In genomic region chr3:30548605-30549004, GRCh38 we compare ENCODE assay signal across 9 cellular contexts. TPM values are rescaled to one million over a fixed set of nuclear protein-coding genes. Genes with fewer than 3 reads are reported as not detected.
DNase-seq lines count a peak whose midpoint lies in the region; ATAC-seq, FAIRE-seq and TF ChIP-seq lines count a peak whose summit lies in the region.
"Had no signal": no experiment of that assay in that cellular context is flagged by ENCODE, and none has a peak within 500 bp of the region (broad histone marks: within the 10 kb centered on the region; RNA-seq: fewer than 3 reads in every experiment).

No MANE protein-coding gene starts in this region.

- no peaks in the 10 kb centered on the region for H3F3A ChIP-seq in MM.1S (ENCODE audit: insufficient read depth, low read length)

- no peak for TF ChIP-seq POLR2A in uterus (IDR thresholded peaks at IDR 0.05)

- H3K9me2 ChIP-seq in MM.1S (replicated peaks; ENCODE audit: insufficient read depth, low read length), result no peaks in the 10 kb centered on the region

- H3K4me3 ChIP-seq in keratinocyte (ENCODE audit: control insufficient read depth in 2 of 3, extremely low read depth in 1 of 3, insufficient read depth in 2 of 3, low read depth in 1 of 3, low read length in 3 of 3), result no peak overlapping the region
- no peak overlapping the region for H3K4me3 ChIP-seq in MM.1S (ENCODE audit: low read length)
- H3K4me3 ChIP-seq in uterus, result no peak overlapping the region

- no peaks in the 10 kb centered on the region for H3K9me3 ChIP-seq in keratinocyte (ENCODE audit: control insufficient read depth, low read depth, low read length)
- no peaks in the 10 kb centered on the region for H3K9me3 ChIP-seq in MM.1S (replicated peaks; ENCODE audit: insufficient read depth, low read length)
- no peaks in the 10 kb centered on the region for H3K9me3 ChIP-seq in uterus

- H3K9ac ChIP-seq in keratinocyte (ENCODE audit: control insufficient read depth, extremely low read depth, insufficient read depth, low read length) (no peak overlapping the region), MM.1S (ENCODE audit: low read length) (no peak overlapping the region)

- H3K4me1 ChIP-seq in keratinocyte (ENCODE audit: control insufficient read depth, extremely low read depth, insufficient read depth, low read length) (peaks cover 26% of the 10 kb centered on the region), MM.1S (ENCODE audit: low read length) (peaks cover 10% of the 10 kb centered on the region), uterus (no peaks in the 10 kb centered on the region)

- TF ChIP-seq CTCF in keratinocyte (optimal IDR thresholded peaks at IDR 0.05 in 1 of 3, IDR thresholded peaks at IDR 0.05 in 1 of 3, conservative IDR thresholded peaks at IDR 0.05 in 1 of 3; ENCODE audit: extremely low read depth in 1 of 3, insufficient read depth in 2 of 3, low read length in 3 of 3) (no peak), MM.1S (IDR thresholded peaks at IDR 0.05; ENCODE audit: low read length) (no peak), uterus (IDR thresholded peaks at IDR 0.05) (no peak)

- DNase-seq in CMK (ENCODE audit: low read depth) (peak; percentile 35), keratinocyte (ENCODE audit: low read depth, low spot score) (no peak), MM.1S (no peak), uterus (no peak), ecto neural progenitor cell (ENCODE audit: low spot score) (no peak)
- no peak for DNase-seq in activated CD8-positive, alpha-beta memory T cell treated with anti-CD3 and anti-CD28 coated beads, Interleukin-2, amount 10 ng/mL, durations not matched to agents 7 days and 5 days
- DNase-seq: NCI-H510A had no signal

- ATAC-seq in HG02884 (IDR thresholded peaks at IDR 0.05; ENCODE audit: unreplicated experiment) (peak; percentile 64), GM18907 (IDR thresholded peaks at IDR 0.05; ENCODE audit: unreplicated experiment) (no peak)
- peak; percentile 58 for ATAC-seq in activated CD8-positive, alpha-beta memory T cell treated with anti-CD3 and anti-CD28 coated beads, Interleukin-2, amount 10 ng/mL, durations not matched to agents 7 days and 5 days

- H3K27me3 Mint-ChIP-seq in activated CD8-positive, alpha-beta memory T cell treated with anti-CD3 and anti-CD28 coated beads, Interleukin-2, amount 10 ng/mL, durations not matched to agents 7 days and 5 days, result no peaks in the 10 kb centered on the region

- no peaks in the 10 kb centered on the region for H3K36me3 ChIP-seq in keratinocyte (ENCODE audit: control insufficient read depth in 2 of 2, extremely low read depth in 1 of 2, insufficient read depth in 2 of 2, low read length in 2 of 2)
- H3K36me3 ChIP-seq in MM.1S (replicated peaks; ENCODE audit: insufficient read depth, low read length), result no peaks in the 10 kb centered on the region
- no peaks in the 10 kb centered on the region for H3K36me3 ChIP-seq in uterus

- dilution Hi-C loops in keratinocyte (cut with MboI; ENCODE audit: extremely low pct_ligation_motif_present, low sequenced_read_pairs), result no loop called here

- H3K4me3 Mint-ChIP-seq in activated CD8-positive, alpha-beta memory T cell treated with anti-CD3 and anti-CD28 coated beads, Interleukin-2, amount 10 ng/mL, durations not matched to agents 7 days and 5 days, result no peak overlapping the region

- H3K9me1 ChIP-seq in keratinocyte (ENCODE audit: control insufficient read depth, extremely low read depth, insufficient read depth, low read length), result no peaks in the 10 kb centered on the region

- H3K79me2 ChIP-seq in keratinocyte (ENCODE audit: control insufficient read depth, insufficient read depth, low read length), result no peaks in the 10 kb centered on the region
- H3K79me2 ChIP-seq in MM.1S (ENCODE audit: low read length), result no peaks in the 10 kb centered on the region

- no peak overlapping the region for H3K4me2 ChIP-seq in keratinocyte (ENCODE audit: control insufficient read depth, extremely low read depth, insufficient read depth, low read depth, low read length)
- H3K4me2 ChIP-seq in MM.1S (ENCODE audit: low read depth, low read length), result no peak overlapping the region

- H3K36me3 Mint-ChIP-seq in activated CD8-positive, alpha-beta memory T cell treated with anti-CD3 and anti-CD28 coated beads, Interleukin-2, amount 10 ng/mL, durations not matched to agents 7 days and 5 days, result no peaks in the 10 kb centered on the region

- CTCF ChIA-PET in activated CD8-positive, alpha-beta memory T cell treated with anti-CD3 and anti-CD28 coated beads, Interleukin-2, amount 10 ng/mL, durations not matched to agents 7 days and 5 days (lab: Charles Lee), result no interaction called here

- H3K27me3 ChIP-seq in keratinocyte (ENCODE audit: control insufficient read depth, extremely low read depth, insufficient read depth, low read length), result no peaks in the 10 kb centered on the region
- no peaks in the 10 kb centered on the region for H3K27me3 ChIP-seq in MM.1S (replicated peaks; ENCODE audit: insufficient read depth, low read length)
- H3K27me3 ChIP-seq in uterus, result no peaks in the 10 kb centered on the region

- peak overlapping the region; percentile 17 for H3K27ac ChIP-seq in keratinocyte (ENCODE audit: control insufficient read depth, insufficient read depth, low read length)
- H3K27ac ChIP-seq in MM.1S (ENCODE audit: low read length), result no peak overlapping the region
- no peak overlapping the region for H3K27ac ChIP-seq in uterus

- H2AFZ ChIP-seq in keratinocyte (ENCODE audit: control insufficient read depth, low read length) (no peak overlapping the region), MM.1S (ENCODE audit: low read length) (no peak overlapping the region)

- H3K9me3 Mint-ChIP-seq in activated CD8-positive, alpha-beta memory T cell treated with anti-CD3 and anti-CD28 coated beads, Interleukin-2, amount 10 ng/mL, durations not matched to agents 7 days and 5 days (ENCODE audit: low read depth), result no peaks in the 10 kb centered on the region

- H3K4me1 Mint-ChIP-seq in activated CD8-positive, alpha-beta memory T cell treated with anti-CD3 and anti-CD28 coated beads, Interleukin-2, amount 10 ng/mL, durations not matched to agents 7 days and 5 days, result no peaks in the 10 kb centered on the region

- FAIRE-seq in keratinocyte (lab: Jason Lieb, UNC), result peak; percentile 82

- H4K20me1 ChIP-seq in keratinocyte (ENCODE audit: control insufficient read depth, extremely low read depth, insufficient read depth, low read length) (no peaks in the 10 kb centered on the region), MM.1S (ENCODE audit: insufficient read depth, low read length) (no peaks in the 10 kb centered on the region)

- no peak overlapping the region for H3K27ac Mint-ChIP-seq in activated CD8-positive, alpha-beta memory T cell treated with anti-CD3 and anti-CD28 coated beads, Interleukin-2, amount 10 ng/mL, durations not matched to agents 7 days and 5 days

- intact Hi-C loops in uterus (cut with DNase I; ENCODE audit: low total_unique reads), result no loop called here

RNA-seq across cellular contexts. Expression of gene TGFBR2, which starts 57.8 kb away (rescaled TPM):
- total RNA-seq in activated CD8-positive, alpha-beta memory T cell treated with anti-CD3 and anti-CD28 coated beads, Interleukin-2, amount 10 ng/mL, durations not matched to agents 7 days and 5 days, result 10 to 100 TPM; 47.3 to 50.5 TPM
- polyA plus RNA-seq in keratinocyte, result 250 to 402 TPM (median 303 TPM) in 3 replicates
- polyA plus RNA-seq in keratinocyte (2011; ENCODE audit: low read depth), result 39.9 TPM
- polyA plus RNA-seq in keratinocyte (2011; cell fraction: cytosol; rRNA removed), result 201 and 293 TPM in 2 replicates
- 332 and 361 TPM in 2 replicates for polyA plus RNA-seq in keratinocyte (2011; cell fraction: nucleus; rRNA removed)
- 37.4 and 256 TPM in 2 replicates for polyA plus RNA-seq in keratinocyte (2012; ENCODE audit: low replicate concordance)
- 379 to 451 TPM (median 420 TPM) in 3 replicates for polyA minus RNA-seq in keratinocyte
- 312 TPM for polyA minus RNA-seq in keratinocyte (2011; cell fraction: cytosol; rRNA and poly(A)+ RNA removed)
- polyA minus RNA-seq in keratinocyte (2011; cell fraction: nucleus; rRNA and poly(A)+ RNA removed), result 400 and 638 TPM in 2 replicates
- 100 to 1,000 TPM in 3 of 4 donors, 10 to 100 TPM in 1; 95.3 to 255 (median 211) TPM for total RNA-seq in uterus
